ENCODE assay signal across 19 cellular contexts in genomic region chr9:7338586-7339281, GRCh38.
DNase-seq lines count a peak whose midpoint lies in the region; ATAC-seq, FAIRE-seq and TF ChIP-seq lines count a peak whose summit lies in the region.
"Had no signal": no experiment of that assay in that cellular context is flagged by ENCODE, and none has a peak within 500 bp of the region (broad histone marks: within the 10 kb centered on the region; RNA-seq: fewer than 3 reads in every experiment).

No MANE protein-coding gene starts in this region.

- FAIRE-seq in urothelium cell line (lab: Jason Lieb, UNC) = no peak
- FAIRE-seq: GM12878, GM19239, H54 had no signal

- no peaks in the 10 kb centered on the region for H3K79me1 ChIP-seq in mesendoderm (ENCODE audit: low read length)

- H3K9ac ChIP-seq in mesendoderm (ENCODE audit: low read length) = no peak overlapping the region

- H4K20me1 ChIP-seq in GM23338 (replicated peaks; ENCODE audit: insufficient read depth) = no peaks in the 10 kb centered on the region

- DNase-seq in GM23338 (ENCODE audit: low spot score) = no peak
- peak; percentile 38 for DNase-seq in NCI-H69 (lab: John Stamatoyannopoulos, UW)
- peak; percentile 60 for DNase-seq in mesendoderm
- DNase-seq in urothelium cell line (ENCODE audit: low spot score) = no peak
- DNase-seq: C1 segment of cervical spinal cord; Calu3; CD4-positive, alpha-beta memory T cell; COR-L47; DMS53; EL; GDM1; GOT3; HFFc6 had no signal

- H4K8ac ChIP-seq in mesendoderm (ENCODE audit: low read depth, low read length) = no peak overlapping the region

- no peak overlapping the region for H3K4ac ChIP-seq in mesendoderm (ENCODE audit: low read depth, low read length)

- H3K27ac Mint-ChIP-seq in GM23338 = no peak overlapping the region
- H3K27ac Mint-ChIP-seq: CD4-positive, alpha-beta memory T cell; HFFc6 had no signal

- H3K4me2 ChIP-seq in GM23338 = no peak overlapping the region
- H3K4me2 ChIP-seq in mesendoderm (ENCODE audit: low read length) = no peak overlapping the region

- H2AK5ac ChIP-seq in mesendoderm (ENCODE audit: low read length) = no peak overlapping the region

- H3K23ac ChIP-seq in mesendoderm (ENCODE audit: low read length) = no peak overlapping the region

- no peak overlapping the region for H2BK120ac ChIP-seq in mesendoderm (ENCODE audit: low read depth, low read length)

- H3K27me3 ChIP-seq in GM23338 (ENCODE audit: insufficient read depth) (no peaks in the 10 kb centered on the region), mesendoderm (ENCODE audit: insufficient read depth, low read length, poor library complexity) (no peaks in the 10 kb centered on the region)

- ATAC-seq in GM23338 = no peak
- no peak; the same call in 2 of the 3 replicates for ATAC-seq in SK-N-SH treated with all-trans-retinoic acid at 6 μM for 48 hours
- ATAC-seq in HG02678 (IDR thresholded peaks at IDR 0.05; ENCODE audit: unreplicated experiment) = no peak
- ATAC-seq: GM12878 had no signal

- H3K36me3 Mint-ChIP-seq in GM23338 (ENCODE audit: low read depth) = no peaks in the 10 kb centered on the region
- H3K36me3 Mint-ChIP-seq: CD4-positive, alpha-beta memory T cell had no signal

- no peaks in the 10 kb centered on the region for H3K79me2 ChIP-seq in GM23338 (replicated peaks; ENCODE audit: insufficient read depth)
- no peaks in the 10 kb centered on the region for H3K79me2 ChIP-seq in mesendoderm (ENCODE audit: control insufficient read depth, insufficient read depth, low read length)

- no peak overlapping the region for H4K5ac ChIP-seq in mesendoderm (ENCODE audit: low read length)

- no peak overlapping the region for H3K18ac ChIP-seq in mesendoderm (ENCODE audit: low read length)

- H3K4me3 Mint-ChIP-seq in GM23338 = no peak overlapping the region
- H3K4me3 Mint-ChIP-seq: HFFc6 had no signal

- H2BK5ac ChIP-seq in mesendoderm (ENCODE audit: low read length) = no peak overlapping the region

- WGBS in mesendoderm (ENCODE audit: extremely low coverage, insufficient coverage, low lambda C conversion rate) = no CpG with 5 or more reads among the region's 6 CpGs

- no peak overlapping the region for H3K4me3 ChIP-seq in GM23338
- no peak overlapping the region for H3K4me3 ChIP-seq in mesendoderm (ENCODE audit: low read length)
- H3K4me3 ChIP-seq: GM12878, HAP-1 had no signal

- peak overlapping the region; percentile 2; the same call in 1 of the 2 replicates for H2AFZ ChIP-seq in GM23338

- H3K36me3 ChIP-seq in GM23338 (ENCODE audit: insufficient read depth) (no peaks in the 10 kb centered on the region), mesendoderm (ENCODE audit: control insufficient read depth, insufficient read depth, low read length) (no peaks in the 10 kb centered on the region)
- H3K36me3 ChIP-seq: HAP-1 had no signal

- no peaks in the 10 kb centered on the region for H3K9me3 Mint-ChIP-seq in GM23338
- H3K9me3 Mint-ChIP-seq: CD4-positive, alpha-beta memory T cell; HFFc6 had no signal

- no peak overlapping the region for H2BK15ac ChIP-seq in mesendoderm (replicated peaks; ENCODE audit: low read depth)

- no peaks in the 10 kb centered on the region for H3F3A ChIP-seq in GM23338 (replicated peaks; ENCODE audit: low read depth)

- no peaks in the 10 kb centered on the region for H3K27me3 Mint-ChIP-seq in GM23338 (ENCODE audit: insufficient read depth, low read depth, poor library complexity)

- no peak for TF ChIP-seq CTCF in GM23338 (conservative IDR thresholded peaks at IDR 0.05; ENCODE audit: low read depth in 2 of 2)

- H3K27ac ChIP-seq in GM23338 (ENCODE audit: low read depth) (no peak overlapping the region), mesendoderm (ENCODE audit: low read depth, low read length) (no peak overlapping the region)

- peaks cover 6% of the 10 kb centered on the region; the same call in 2 of the 3 replicates for H3K4me1 Mint-ChIP-seq in GM23338
- H3K4me1 Mint-ChIP-seq: CD4-positive, alpha-beta memory T cell had no signal

- H3K9me2 ChIP-seq in GM23338 (ENCODE audit: insufficient read depth) = no peaks in the 10 kb centered on the region

- H3K56ac ChIP-seq in mesendoderm (ENCODE audit: low read length) = no peak overlapping the region

- H3K4me1 ChIP-seq in GM23338 (ENCODE audit: insufficient read depth) (peaks cover 6% of the 10 kb centered on the region; the same call in 1 of the 2 replicates), mesendoderm (ENCODE audit: control insufficient read depth, low read depth, low read length) (peaks cover 2% of the 10 kb centered on the region)

TF ChIP-seq in GM23338, 12 proteins besides CTCF, POLR2A, EP300 and RAD21 (continues in another document):
- TF ChIP-seq EZH2phosphoT487 (IDR thresholded peaks at IDR 0.05; ENCODE audit: unreplicated experiment) (no peak), NANOG (IDR thresholded peaks at IDR 0.05; ENCODE audit: borderline replicate concordance) (no peak), EZH2 (IDR thresholded peaks at IDR 0.05; ENCODE audit: low read depth, unreplicated experiment) (no peak), ETS1 (IDR thresholded peaks at IDR 0.05) (no peak)
- TF ChIP-seq, protein P1, sequence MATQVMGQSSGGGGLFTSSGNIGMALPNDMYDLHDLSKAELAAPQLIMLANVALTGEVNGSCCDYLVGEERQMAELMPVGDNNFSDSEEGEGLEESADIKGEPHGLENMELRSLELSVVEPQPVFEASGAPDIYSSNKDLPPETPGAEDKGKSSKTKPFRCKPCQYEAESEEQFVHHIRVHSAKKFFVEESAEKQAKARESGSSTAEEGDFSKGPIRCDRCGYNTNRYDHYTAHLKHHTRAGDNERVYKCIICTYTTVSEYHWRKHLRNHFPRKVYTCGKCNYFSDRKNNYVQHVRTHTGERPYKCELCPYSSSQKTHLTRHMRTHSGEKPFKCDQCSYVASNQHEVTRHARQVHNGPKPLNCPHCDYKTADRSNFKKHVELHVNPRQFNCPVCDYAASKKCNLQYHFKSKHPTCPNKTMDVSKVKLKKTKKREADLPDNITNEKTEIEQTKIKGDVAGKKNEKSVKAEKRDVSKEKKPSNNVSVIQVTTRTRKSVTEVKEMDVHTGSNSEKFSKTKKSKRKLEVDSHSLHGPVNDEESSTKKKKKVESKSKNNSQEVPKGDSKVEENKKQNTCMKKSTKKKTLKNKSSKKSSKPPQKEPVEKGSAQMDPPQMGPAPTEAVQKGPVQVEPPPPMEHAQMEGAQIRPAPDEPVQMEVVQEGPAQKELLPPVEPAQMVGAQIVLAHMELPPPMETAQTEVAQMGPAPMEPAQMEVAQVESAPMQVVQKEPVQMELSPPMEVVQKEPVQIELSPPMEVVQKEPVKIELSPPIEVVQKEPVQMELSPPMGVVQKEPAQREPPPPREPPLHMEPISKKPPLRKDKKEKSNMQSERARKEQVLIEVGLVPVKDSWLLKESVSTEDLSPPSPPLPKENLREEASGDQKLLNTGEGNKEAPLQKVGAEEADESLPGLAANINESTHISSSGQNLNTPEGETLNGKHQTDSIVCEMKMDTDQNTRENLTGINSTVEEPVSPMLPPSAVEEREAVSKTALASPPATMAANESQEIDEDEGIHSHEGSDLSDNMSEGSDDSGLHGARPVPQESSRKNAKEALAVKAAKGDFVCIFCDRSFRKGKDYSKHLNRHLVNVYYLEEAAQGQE (IDR thresholded peaks at IDR 0.05; ENCODE audit: unreplicated experiment) = no peak

TF ChIP-seq in SK-N-SH treated with all-trans-retinoic acid at 6 μM for 48 hours, 23 proteins besides CTCF, POLR2A, EP300 and RAD21:
- TF ChIP-seq ZNF565 (CRISPR knock-in tag; conservative IDR thresholded peaks at IDR 0.05; ENCODE audit: low read depth) = no peak
- TF ChIP-seq TOX (CRISPR knock-in tag; IDR thresholded peaks at IDR 0.05; ENCODE audit: borderline replicate concordance) = no peak
- peak; percentile 56 for TF ChIP-seq TCF4 (CRISPR knock-in tag; IDR thresholded peaks at IDR 0.05; ENCODE audit: borderline replicate concordance)

Comparison
In these comparisons a context has a peak if more than half of its experiments do, and no peak if none do; other contexts are left out.
1. DNase-seq: peak in NCI-H69 (single experiment) and mesendoderm (single experiment); none in GM23338 (single experiment) and urothelium cell line (single experiment).